ENCODE assay signal across 11 cellular contexts in genomic region chr13:30619731-30620130, GRCh38. TPM values are rescaled to one million over a fixed set of nuclear protein-coding genes. Genes with fewer than 3 reads are reported as not detected.
DNase-seq lines count a peak whose midpoint lies in the region; ATAC-seq, FAIRE-seq and TF ChIP-seq lines count a peak whose summit lies in the region.
"Had no signal": no experiment of that assay in that cellular context is flagged by ENCODE, and none has a peak within 500 bp of the region (broad histone marks: within the 10 kb centered on the region; RNA-seq: fewer than 3 reads in every experiment).

No MANE protein-coding gene starts in this region.

- H3F3A ChIP-seq in Loucy (ENCODE audit: low read depth) = no peaks in the 10 kb centered on the region

- H3K4me1 ChIP-seq in ES-I3 (ENCODE audit: insufficient read depth, low read length) (no peaks in the 10 kb centered on the region; the same call in 1 of the 2 replicates), Loucy (ENCODE audit: insufficient read depth, low read length, poor library complexity, severe bottlenecking) (peaks cover 65% of the 10 kb centered on the region), endodermal cell (ENCODE audit: control insufficient read depth, insufficient read depth, low read length) (peaks cover 3% of the 10 kb centered on the region)

- WGBS in endodermal cell (ENCODE audit: insufficient coverage in 1 of 2, insufficient read length in 1 of 2), 2 experiments = 95 to 97% methylated on average over 5 of the region's 5 CpGs

- TF ChIP-seq CTCF in Loucy (conservative IDR thresholded peaks at IDR 0.05; ENCODE audit: low read length) (no peak), endodermal cell (conservative IDR thresholded peaks at IDR 0.05) (no peak), endothelial cell (IDR thresholded peaks at IDR 0.05; ENCODE audit: unreplicated experiment) (no peak)

- H3K36me3 Mint-ChIP-seq in endodermal cell (ENCODE audit: low read depth) (peaks cover 22% of the 10 kb centered on the region), endothelial cell (ENCODE audit: low read depth, unreplicated experiment) (peaks cover 7% of the 10 kb centered on the region)

- ATAC-seq in activated CD4-positive, CD25-positive, alpha-beta regulatory T cell treated with anti-CD3 and anti-CD28 coated beads, Interleukin-2, amount 50 U/mL, for 24 hours = no peak

- 0 out of 2 replicates have a peak overlapping the region, but pooled peaks have one; percentile 13 for H3K9ac ChIP-seq in ES-I3 (ENCODE audit: low read depth, low read length)
- peak overlapping the region; percentile 91 for H3K9ac ChIP-seq in Loucy (ENCODE audit: low read depth, low read length, poor library complexity, severe bottlenecking)
- no peak overlapping the region for H3K9ac ChIP-seq in endodermal cell (ENCODE audit: extremely low read depth, low read length, poor library complexity, severe bottlenecking)

- H3K9me2 ChIP-seq in Loucy (replicated peaks; ENCODE audit: low read depth, low read length) = no peaks in the 10 kb centered on the region

- H3K27me3 Mint-ChIP-seq in endodermal cell (ENCODE audit: insufficient read depth) (no peaks in the 10 kb centered on the region), endothelial cell (ENCODE audit: unreplicated experiment) (no peaks in the 10 kb centered on the region)

- H3K4me3 Mint-ChIP-seq in endodermal cell (no peak overlapping the region), endothelial cell (ENCODE audit: unreplicated experiment) (no peak overlapping the region)

- H3K36me3 ChIP-seq in ES-I3 (ENCODE audit: insufficient read depth, low read length) (no peaks in the 10 kb centered on the region; the same call in 1 of the 2 replicates), Loucy (ENCODE audit: insufficient read depth, low read length) (peaks cover 11% of the 10 kb centered on the region), endodermal cell (ENCODE audit: control insufficient read depth, insufficient read depth, low read length) (peaks cover 28% of the 10 kb centered on the region)
- H3K36me3 ChIP-seq: colonic mucosa had no signal

- peaks cover 88% of the 10 kb centered on the region for H3K79me2 ChIP-seq in Loucy (ENCODE audit: insufficient read depth, low read length)

- FAIRE-seq in GM12891 (lab: Jason Lieb, UNC) = no peak
- FAIRE-seq: TTC549 had no signal

- no peak overlapping the region for H3K27ac ChIP-seq in endodermal cell (ENCODE audit: low read depth, low read length)

- DNase-seq in endodermal cell (no peak), renal cortical epithelial cell (ENCODE audit: low read depth) (peak; percentile 16), endothelial cell (ENCODE audit: low spot score) (no peak), NCI-H2227 (lab: John Stamatoyannopoulos, UW; ENCODE audit: unreplicated experiment) (no peak), GM12891 (ENCODE audit: insufficient read length, low spot score) (no peak)
- DNase-seq: colonic mucosa, NCI-H1048 had no signal

- H3K4me2 ChIP-seq in Loucy (ENCODE audit: low read depth, low read length, poor library complexity, severe bottlenecking) = peak overlapping the region; percentile 98

- H3K4me3 ChIP-seq in Loucy (ENCODE audit: low read length, poor library complexity, severe bottlenecking) (peak overlapping the region; percentile 94), endodermal cell (ENCODE audit: low read length) (peak overlapping the region; percentile 98)

- H3K27me3 ChIP-seq in Loucy (ENCODE audit: insufficient read depth, low read length, poor library complexity, severe bottlenecking) (no peaks in the 10 kb centered on the region), endodermal cell (ENCODE audit: control insufficient read depth, insufficient read depth, low read length, poor library complexity, severe bottlenecking) (no peaks in the 10 kb centered on the region)
- H3K27me3 ChIP-seq: colonic mucosa had no signal

- TF ChIP-seq POLR2A in GM12891 (IDR thresholded peaks at IDR 0.05; ENCODE audit: low read depth, low read length) = no peak

- H3K9me3 Mint-ChIP-seq in endodermal cell (no peaks in the 10 kb centered on the region), endothelial cell (ENCODE audit: unreplicated experiment) (no peaks in the 10 kb centered on the region)

- H3K27ac Mint-ChIP-seq in endodermal cell (no peak overlapping the region), endothelial cell (ENCODE audit: unreplicated experiment) (no peak overlapping the region)

- peaks cover 15% of the 10 kb centered on the region for H3K4me1 Mint-ChIP-seq in endodermal cell
- H3K4me1 Mint-ChIP-seq in endothelial cell (ENCODE audit: unreplicated experiment) = peaks cover 7% of the 10 kb centered on the region

- H3K9me3 ChIP-seq in ES-I3 (ENCODE audit: control insufficient read depth, insufficient read depth, low read length) = no peaks in the 10 kb centered on the region
- H3K9me3 ChIP-seq in Loucy (ENCODE audit: insufficient read depth, low read depth, low read length) = no peaks in the 10 kb centered on the region
- H3K9me3 ChIP-seq in endodermal cell (ENCODE audit: control insufficient read depth, low read length) = no peaks in the 10 kb centered on the region
- H3K9me3 ChIP-seq: colonic mucosa had no signal

- peaks cover 61% of the 10 kb centered on the region for H4K20me1 ChIP-seq in Loucy (ENCODE audit: insufficient read depth, low read length, poor library complexity, severe bottlenecking)

- no peak overlapping the region for H2AFZ ChIP-seq in Loucy (ENCODE audit: low read length)

TF ChIP-seq in GM12891, 5 proteins besides CTCF, POLR2A, EP300 and RAD21:
- TF ChIP-seq POU2F2 (IDR thresholded peaks at IDR 0.05; ENCODE audit: low read depth, low read length) (no peak), SPI1 (IDR thresholded peaks at IDR 0.05; ENCODE audit: low read depth, low read length) (no peak), TAF1 (IDR thresholded peaks at IDR 0.05; ENCODE audit: low read depth, low read length) (no peak), POLR2AphosphoS5 (IDR thresholded peaks at IDR 0.05; ENCODE audit: low read depth, low read length) (no peak), PAX5 (IDR thresholded peaks at IDR 0.05; ENCODE audit: insufficient read depth, low read length, severe bottlenecking) (no peak)

RNA-seq across cellular contexts. Expression of gene USPL1, which starts 2.0 kb away (rescaled TPM):
- total RNA-seq in endodermal cell = 10 to 100 TPM; 17.9 to 19.3 TPM
- polyA plus RNA-seq in endodermal cell (2013, experiment 1 of 2) = 22.4 TPM
- polyA plus RNA-seq in endodermal cell (2013, experiment 2 of 2) = 21.4 TPM
- 15.6 and 26.7 TPM in 2 replicates for total RNA-seq in renal cortical epithelial cell
- 21.1 TPM for total RNA-seq in endothelial cell (ENCODE audit: unreplicated experiment)
- 5.7 TPM for polyA plus RNA-seq in GM12891 (2012; ENCODE audit: low read depth, missing spikeins)
